1 cellular context compared by ENCODE assay signal in the genomic region with DNA sequence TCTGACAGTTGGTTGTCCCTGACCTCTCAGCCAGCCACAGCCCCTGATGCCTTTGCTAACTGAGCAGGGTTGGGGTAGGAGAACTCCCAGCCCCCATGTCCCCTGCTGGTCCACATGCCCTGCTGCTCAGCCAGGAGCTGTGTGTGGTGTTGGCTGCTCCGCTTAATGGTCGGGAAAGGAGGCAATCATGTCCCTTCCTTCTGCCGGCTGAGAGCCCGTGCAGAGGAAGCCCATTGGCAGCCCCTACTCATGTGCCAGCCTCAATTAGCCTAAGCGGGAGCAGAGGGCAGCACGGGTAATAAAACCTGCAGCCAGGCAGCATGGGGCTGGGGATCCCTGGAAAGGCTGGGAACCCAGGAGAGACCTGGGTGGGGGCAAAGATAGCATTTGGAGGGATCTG.
TF ChIP-seq lines count a peak whose summit lies in the region.

No MANE protein-coding gene starts in this region.

TF ChIP-seq in SK-N-SH, 30 proteins besides CTCF, POLR2A, EP300 and RAD21:
- TF ChIP-seq, protein P1, sequence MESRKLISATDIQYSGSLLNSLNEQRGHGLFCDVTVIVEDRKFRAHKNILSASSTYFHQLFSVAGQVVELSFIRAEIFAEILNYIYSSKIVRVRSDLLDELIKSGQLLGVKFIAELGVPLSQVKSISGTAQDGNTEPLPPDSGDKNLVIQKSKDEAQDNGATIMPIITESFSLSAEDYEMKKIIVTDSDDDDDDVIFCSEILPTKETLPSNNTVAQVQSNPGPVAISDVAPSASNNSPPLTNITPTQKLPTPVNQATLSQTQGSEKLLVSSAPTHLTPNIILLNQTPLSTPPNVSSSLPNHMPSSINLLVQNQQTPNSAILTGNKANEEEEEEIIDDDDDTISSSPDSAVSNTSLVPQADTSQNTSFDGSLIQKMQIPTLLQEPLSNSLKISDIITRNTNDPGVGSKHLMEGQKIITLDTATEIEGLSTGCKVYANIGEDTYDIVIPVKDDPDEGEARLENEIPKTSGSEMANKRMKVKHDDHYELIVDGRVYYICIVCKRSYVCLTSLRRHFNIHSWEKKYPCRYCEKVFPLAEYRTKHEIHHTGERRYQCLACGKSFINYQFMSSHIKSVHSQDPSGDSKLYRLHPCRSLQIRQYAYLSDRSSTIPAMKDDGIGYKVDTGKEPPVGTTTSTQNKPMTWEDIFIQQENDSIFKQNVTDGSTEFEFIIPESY (IDR thresholded peaks at IDR 0.05; ENCODE audit: borderline replicate concordance, low read depth), result no peak
- TF ChIP-seq RCOR1 (IDR thresholded peaks at IDR 0.05; ENCODE audit: low read length) (no peak), GABPA (IDR thresholded peaks at IDR 0.05; ENCODE audit: low read depth) (no peak), FOXJ3 (CRISPR knock-in tag; IDR thresholded peaks at IDR 0.05) (no peak), NFIC (IDR thresholded peaks at IDR 0.05; ENCODE audit: borderline replicate concordance) (no peak), EZH2phosphoT487 (IDR thresholded peaks at IDR 0.05; ENCODE audit: borderline replicate concordance, low read depth) (no peak), RFX5 (IDR thresholded peaks at IDR 0.05; ENCODE audit: low read length) (no peak)
